In the genomic region with DNA sequence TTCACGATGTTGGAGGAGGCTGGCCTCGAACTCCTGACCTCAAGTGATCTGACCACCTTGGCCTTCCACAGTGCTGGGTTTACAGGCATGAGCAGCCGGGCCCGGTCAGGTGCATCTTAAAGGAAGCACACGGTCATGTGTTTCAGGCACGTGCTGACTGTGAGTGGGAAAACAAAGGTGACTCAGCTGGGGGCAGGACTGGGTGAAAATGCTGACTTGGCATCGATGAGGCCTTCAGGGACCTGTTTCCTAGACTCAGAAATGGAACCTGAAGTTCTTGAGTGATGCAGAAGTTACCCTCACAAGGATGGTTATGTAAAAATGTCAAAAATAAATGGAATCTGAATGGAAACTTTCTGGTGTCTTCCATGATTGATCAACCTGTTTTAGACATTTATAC, we compare ENCODE assay signal across 20 cellular contexts. TPM values are rescaled to one million over a fixed set of nuclear protein-coding genes. Genes with fewer than 3 reads are reported as not detected.
"Had no signal": no experiment of that assay in that cellular context is flagged by ENCODE, and none has a peak within 500 bp of the region (broad histone marks: within the 10 kb centered on the region; RNA-seq: fewer than 3 reads in every experiment).

No MANE protein-coding gene starts in this region.

RNA-seq across cellular contexts. Expression of a gene that starts 3.6 kb away (rescaled TPM):
- total RNA-seq: colonic mucosa, dermis microvascular lymphatic vessel endothelial cell, endodermal cell, esophagus mucosa, esophagus squamous epithelium, gastrocnemius medialis, glomerular endothelial cell, heart right ventricle, kidney epithelial cell, left cardiac atrium, left lung, left ventricle myocardium superior, lower leg skin, lower lobe of right lung, lung microvascular endothelial cell, mesenteric fat pad, mesothelial cell of epicardium, mucosa of descending colon, myocyte had no signal
- polyA plus RNA-seq: heart right ventricle, keratinocyte had no signal

RNA-seq across cellular contexts. Expression of a gene that starts 17.2 kb away (rescaled TPM):
- total RNA-seq: colonic mucosa, dermis microvascular lymphatic vessel endothelial cell, endodermal cell, esophagus mucosa, esophagus squamous epithelium, gastrocnemius medialis, glomerular endothelial cell, heart right ventricle, kidney epithelial cell, left cardiac atrium, left lung, left ventricle myocardium superior, lower leg skin, lower lobe of right lung, lung microvascular endothelial cell, mesenteric fat pad, mesothelial cell of epicardium, mucosa of descending colon, myocyte had no signal
- polyA plus RNA-seq: heart right ventricle, keratinocyte had no signal

RNA-seq across cellular contexts. Expression of a gene that starts 21.3 kb away (rescaled TPM):
- total RNA-seq: colonic mucosa, dermis microvascular lymphatic vessel endothelial cell, endodermal cell, esophagus mucosa, esophagus squamous epithelium, gastrocnemius medialis, glomerular endothelial cell, heart right ventricle, kidney epithelial cell, left cardiac atrium, left lung, left ventricle myocardium superior, lower leg skin, lower lobe of right lung, lung microvascular endothelial cell, mesenteric fat pad, mesothelial cell of epicardium, mucosa of descending colon, myocyte had no signal
- polyA plus RNA-seq: heart right ventricle, keratinocyte had no signal

RNA-seq across cellular contexts. Expression of a gene that starts 46.1 kb away (rescaled TPM):
- total RNA-seq: colonic mucosa, dermis microvascular lymphatic vessel endothelial cell, endodermal cell, esophagus mucosa, esophagus squamous epithelium, gastrocnemius medialis, glomerular endothelial cell, heart right ventricle, kidney epithelial cell, left cardiac atrium, left lung, left ventricle myocardium superior, lower leg skin, lower lobe of right lung, lung microvascular endothelial cell, mesenteric fat pad, mesothelial cell of epicardium, mucosa of descending colon, myocyte had no signal
- polyA plus RNA-seq: heart right ventricle, keratinocyte had no signal
